In genomic region chr21:29235714-29236197, GRCh38 we compare ENCODE assay signal across 12 cellular contexts.
DNase-seq lines count a peak whose midpoint lies in the region; ATAC-seq and TF ChIP-seq lines count a peak whose summit lies in the region.
"Had no signal": no experiment of that assay in that cellular context is flagged by ENCODE, and none has a peak within 500 bp of the region (broad histone marks: within the 10 kb centered on the region; RNA-seq: fewer than 3 reads in every experiment).

No MANE protein-coding gene starts in this region.

- peaks cover 2% of the 10 kb centered on the region for H3K9me3 Mint-ChIP-seq in stimulated activated effector memory CD8-positive, alpha-beta T cell treated with anti-CD3 and anti-CD28 coated beads, Interleukin-12 subunit alpha, Interleukin-12 subunit beta, amount 100 ng/mL, for 72 hours
- H3K9me3 Mint-ChIP-seq: central memory CD8-positive, alpha-beta T cell had no signal

- TF ChIP-seq CTCF in RWPE1 (conservative IDR thresholded peaks at IDR 0.05; ENCODE audit: low read depth), result no peak

- no peak for DNase-seq in stimulated activated effector memory CD8-positive, alpha-beta T cell treated with anti-CD3 and anti-CD28 coated beads, Interleukin-12 subunit alpha, Interleukin-12 subunit beta, amount 100 ng/mL, for 72 hours (ENCODE audit: low spot score in 2 of 2)
- DNase-seq in SKM-1 treated with dmso at 0.1 percent for 144 hours (lab: John Stamatoyannopoulos, UW; ENCODE audit: unreplicated experiment), result no peak
- DNase-seq in RWPE1 (ENCODE audit: low spot score), result no peak
- no peak for DNase-seq in cardiac septum (ENCODE audit: low spot score)
- no peak for DNase-seq in DMS114 treated with DMSO at 0.1 percent for 48 hours (lab: John Stamatoyannopoulos, UW; ENCODE audit: unreplicated experiment)
- DNase-seq: activated CD8-positive, alpha-beta memory T cell treated with anti-CD3 and anti-CD28 coated beads, Interleukin-2, amount 50 U/mL, for 4 hours; hypothalamus; ovary had no signal

- H3K36me3 Mint-ChIP-seq in stimulated activated effector memory CD8-positive, alpha-beta T cell treated with anti-CD3 and anti-CD28 coated beads, Interleukin-12 subunit alpha, Interleukin-12 subunit beta, amount 100 ng/mL, for 72 hours, result no peaks in the 10 kb centered on the region

- no peak overlapping the region for H3K27ac ChIP-seq in RWPE1
- H3K27ac ChIP-seq: ovary had no signal

- ATAC-seq in GM18873 (IDR thresholded peaks at IDR 0.05; ENCODE audit: low FRiP score, unreplicated experiment), result peak; percentile 55
- peak; percentile 47 for ATAC-seq in HG02588 (IDR thresholded peaks at IDR 0.05; ENCODE audit: unreplicated experiment)
- ATAC-seq in HG03558 (IDR thresholded peaks at IDR 0.05; ENCODE audit: extremely low read depth, unreplicated experiment), result peak; percentile 27
- ATAC-seq in stimulated activated effector memory CD8-positive, alpha-beta T cell treated with anti-CD3 and anti-CD28 coated beads, Interleukin-12 subunit alpha, Interleukin-12 subunit beta, amount 100 ng/mL, for 72 hours, result peak; percentile 65

- POLR2A ChIA-PET in RWPE1 (lab: Yijun Ruan, JAX; ENCODE audit: low non-redundant PET), result no interaction called here

- no peak overlapping the region for H3K4me3 Mint-ChIP-seq in stimulated activated effector memory CD8-positive, alpha-beta T cell treated with anti-CD3 and anti-CD28 coated beads, Interleukin-12 subunit alpha, Interleukin-12 subunit beta, amount 100 ng/mL, for 72 hours
- H3K4me3 Mint-ChIP-seq: central memory CD8-positive, alpha-beta T cell had no signal

- intact Hi-C loops in cardiac septum (cut with DNase I), result no loop called here

- CTCF ChIA-PET in RWPE1 (lab: Yijun Ruan, JAX), result interaction anchor here (0.6 kb wide), 1 partner anchor 158 kb away, joined by 3 read pairs; no protein-coding TSS in a partner anchor

- peaks cover 33% of the 10 kb centered on the region for H3K4me1 Mint-ChIP-seq in stimulated activated effector memory CD8-positive, alpha-beta T cell treated with anti-CD3 and anti-CD28 coated beads, Interleukin-12 subunit alpha, Interleukin-12 subunit beta, amount 100 ng/mL, for 72 hours

- no peak overlapping the region for H3K27ac Mint-ChIP-seq in stimulated activated effector memory CD8-positive, alpha-beta T cell treated with anti-CD3 and anti-CD28 coated beads, Interleukin-12 subunit alpha, Interleukin-12 subunit beta, amount 100 ng/mL, for 72 hours
